ENCODE assay signal across 32 cellular contexts in the genomic region with DNA sequence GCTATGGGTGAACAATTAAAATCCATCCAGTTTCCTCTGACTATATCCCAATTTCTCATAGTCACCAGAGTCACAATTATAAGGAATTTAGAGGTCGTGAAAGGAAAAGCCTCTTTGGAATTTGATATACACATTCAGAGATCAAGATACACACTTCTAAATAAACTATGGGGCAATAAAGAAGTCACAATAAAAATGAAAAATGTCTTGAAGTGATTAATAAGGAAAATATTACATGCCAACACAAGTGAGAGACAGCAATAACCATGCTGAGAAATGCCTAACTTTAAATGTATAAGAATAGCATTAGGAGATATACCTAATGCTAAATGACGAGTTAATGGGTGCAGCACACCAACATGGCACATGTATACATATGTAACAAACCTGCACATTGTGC. TPM values are rescaled to one million over a fixed set of nuclear protein-coding genes. Genes with fewer than 3 reads are reported as not detected.
"Had no signal": no experiment of that assay in that cellular context is flagged by ENCODE, and none has a peak within 500 bp of the region (broad histone marks: within the 10 kb centered on the region; RNA-seq: fewer than 3 reads in every experiment).

No MANE protein-coding gene starts in this region.

- H3K36me3 Mint-ChIP-seq: natural killer cell; neural progenitor cell; stimulated activated memory B cell treated with anti-CD40 and anti-IgM and Interleukin-4, amounts not matched to agents 10 μg/mL and 1 μg/mL and 100 μg/mL, for 72 hours; type B pancreatic cell had no signal

- H3K36me3 ChIP-seq: neural progenitor cell, ovary, right lobe of liver, sigmoid colon, spleen, suprapubic skin, tibial artery, transverse colon, upper lobe of right lung, uterus had no signal

- H3K9me3 ChIP-seq: ovary, psoas muscle, right lobe of liver, sigmoid colon, spleen, suprapubic skin, testis, tibial artery, transverse colon, upper lobe of right lung, uterus had no signal

- DNase-seq: natural killer cell; occipital lobe; ovary; posterior cingulate gyrus; psoas muscle; right cardiac atrium; right lobe of liver; sigmoid colon; small intestine; spleen; stimulated activated CD4-positive, alpha-beta T cell treated with anti-CD3 and anti-CD28 coated beads, Interleukin-12 subunit alpha, Interleukin-12 subunit beta, amount 100 ng/mL, for 4 hours; stimulated activated CD4-positive, alpha-beta T cell treated with anti-CD3 and anti-CD28 coated beads, Interleukin-1b, Interleukin-23, amount 100 ng/mL, for 48 hours; stimulated activated CD4-positive, alpha-beta T cell treated with anti-CD3 and anti-CD28 coated beads, Interleukin-4, amount 100 ng/mL, for 1 hour; stimulated activated CD4-positive, alpha-beta T cell treated with anti-CD3 and anti-CD28 coated beads, Interleukin-4, amount 100 ng/mL, for 4 hours; stimulated activated CD8-positive, alpha-beta memory T cell treated with anti-CD3 and anti-CD28 coated beads, Interleukin-4, amount 100 ng/mL, for 48 hours; stimulated activated naive CD4-positive, alpha-beta T cell; stimulated activated naive CD8-positive, alpha-beta T cell treated with anti-CD3 and anti-CD28 coated beads, Interleukin-15, amount 100 ng/mL, for 72 hours; stimulated activated naive CD8-positive, alpha-beta T cell treated with anti-CD3 and anti-CD28 coated beads, Interleukin-15, Interleukin-2, amounts not matched to agents 100 U/mL and 50 U/mL, for 24 hours; substantia nigra; testis; tibial artery; transverse colon; upper lobe of right lung; uterus had no signal

- H3K9me3 Mint-ChIP-seq: nephron; stimulated activated memory B cell treated with anti-CD40 and anti-IgM and Interleukin-4, amounts not matched to agents 10 μg/mL and 1 μg/mL and 100 μg/mL, for 72 hours; type B pancreatic cell had no signal

- H3K27me3 Mint-ChIP-seq: progenitor cell of endocrine pancreas; stimulated activated memory B cell treated with anti-CD40 and anti-IgM and Interleukin-4, amounts not matched to agents 10 μg/mL and 1 μg/mL and 100 μg/mL, for 72 hours; stimulated activated naive CD8-positive, alpha-beta T cell treated with anti-CD3 and anti-CD28 coated beads, Interleukin-15, amount 100 ng/mL, for 72 hours; type B pancreatic cell had no signal

- H3K4me1 ChIP-seq: parathyroid adenoma, psoas muscle, right lobe of liver, sigmoid colon, spleen, suprapubic skin, testis, tibial artery, transverse colon, upper lobe of right lung, uterus had no signal

- H3K4me3 Mint-ChIP-seq: natural killer cell; nephron; neural progenitor cell; stimulated activated memory B cell treated with anti-CD40 and anti-IgM and Interleukin-4, amounts not matched to agents 10 μg/mL and 1 μg/mL and 100 μg/mL, for 72 hours; stimulated activated naive CD8-positive, alpha-beta T cell treated with anti-CD3 and anti-CD28 coated beads, Interleukin-15, amount 100 ng/mL, for 72 hours; type B pancreatic cell had no signal

- H3K27ac ChIP-seq: neural progenitor cell, ovary, parathyroid adenoma, psoas muscle, right lobe of liver, sigmoid colon, spleen, suprapubic skin, testis, tibial artery, transverse colon, upper lobe of right lung, uterus had no signal

- H3K4me1 Mint-ChIP-seq: natural killer cell; nephron; stimulated activated memory B cell treated with anti-CD40 and anti-IgM and Interleukin-4, amounts not matched to agents 10 μg/mL and 1 μg/mL and 100 μg/mL, for 72 hours; stimulated activated naive CD8-positive, alpha-beta T cell treated with anti-CD3 and anti-CD28 coated beads, Interleukin-15, amount 100 ng/mL, for 72 hours had no signal

- H3K27me3 ChIP-seq: neural progenitor cell, right lobe of liver, sigmoid colon, spleen, suprapubic skin, testis, tibial artery, transverse colon, upper lobe of right lung, uterus had no signal

- H3K27ac Mint-ChIP-seq: natural killer cell; nephron; neural progenitor cell; progenitor cell of endocrine pancreas; stimulated activated memory B cell treated with anti-CD40 and anti-IgM and Interleukin-4, amounts not matched to agents 10 μg/mL and 1 μg/mL and 100 μg/mL, for 72 hours; stimulated activated naive CD8-positive, alpha-beta T cell treated with anti-CD3 and anti-CD28 coated beads, Interleukin-15, amount 100 ng/mL, for 72 hours; type B pancreatic cell had no signal

- H3K4me3 ChIP-seq: neural progenitor cell, ovary, psoas muscle, right lobe of liver, sigmoid colon, spleen, suprapubic skin, testis, tibial artery, transverse colon, upper lobe of right lung, uterus had no signal

RNA-seq across cellular contexts. Expression of a gene that starts 54.9 kb away (rescaled TPM):
- total RNA-seq: natural killer cell, osteoblast, right lobe of liver, spleen, suprapubic skin, upper lobe of right lung had no signal
